9 cellular contexts compared by ENCODE assay signal in the genomic region with DNA sequence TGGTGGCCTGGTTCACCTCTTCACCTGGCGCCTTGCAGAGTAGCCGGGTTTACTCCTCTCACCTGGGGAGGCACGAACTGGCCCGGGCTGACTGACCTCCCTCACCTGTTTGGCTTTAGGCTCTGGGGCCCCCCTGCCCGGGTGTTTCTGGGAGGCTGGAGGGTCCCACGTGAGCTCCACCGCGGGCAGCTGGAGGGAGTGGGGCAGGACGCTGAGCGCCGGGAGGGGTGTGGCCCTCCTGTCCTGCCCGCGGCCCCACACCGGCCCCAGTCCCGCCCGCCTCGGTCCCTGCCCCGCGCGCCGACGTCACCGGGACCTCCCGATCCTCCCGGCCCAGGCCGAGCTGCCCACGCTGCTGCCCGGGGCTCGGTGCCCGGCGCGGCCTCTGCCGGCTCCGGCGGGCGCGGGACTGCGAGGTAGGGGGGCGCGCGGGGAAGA. TPM values are rescaled to one million over a fixed set of nuclear protein-coding genes. Genes with fewer than 3 reads are reported as not detected.
DNase-seq lines count a peak whose midpoint lies in the region; ATAC-seq and TF ChIP-seq lines count a peak whose summit lies in the region.
"Had no signal": no experiment of that assay in that cellular context is flagged by ENCODE, and none has a peak within 500 bp of the region (broad histone marks: within the 10 kb centered on the region; RNA-seq: fewer than 3 reads in every experiment).

A gene with protein sequence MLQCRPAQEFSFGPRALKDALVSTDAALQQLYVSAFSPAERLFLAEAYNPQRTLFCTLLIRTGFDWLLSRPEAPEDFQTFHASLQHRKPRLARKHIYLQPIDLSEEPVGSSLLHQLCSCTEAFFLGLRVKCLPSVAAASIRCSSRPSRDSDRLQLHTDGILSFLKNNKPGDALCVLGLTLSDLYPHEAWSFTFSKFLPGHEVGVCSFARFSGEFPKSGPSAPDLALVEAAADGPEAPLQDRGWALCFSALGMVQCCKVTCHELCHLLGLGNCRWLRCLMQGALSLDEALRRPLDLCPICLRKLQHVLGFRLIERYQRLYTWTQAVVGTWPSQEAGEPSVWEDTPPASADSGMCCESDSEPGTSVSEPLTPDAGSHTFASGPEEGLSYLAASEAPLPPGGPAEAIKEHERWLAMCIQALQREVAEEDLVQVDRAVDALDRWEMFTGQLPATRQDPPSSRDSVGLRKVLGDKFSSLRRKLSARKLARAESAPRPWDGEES (plus strand): TSS at position 322 of the 438 bp plus-strand sequence. CDS start 12,250 bp downstream, outside the sequence.

- H3K36me3 ChIP-seq in kidney epithelial cell (ENCODE audit: control insufficient read depth, insufficient read depth, low read length), result no peaks in the 10 kb centered on the region
- H3K36me3 ChIP-seq: adrenal gland had no signal

- peaks cover 43% of the 10 kb centered on the region for H3K27me3 Mint-ChIP-seq in activated T-cell treated with anti-CD3 and anti-CD28 coated beads, Interleukin-2, amount 50 U/mL, for 72 hours (ENCODE audit: low read depth)
- H3K27me3 Mint-ChIP-seq in type B pancreatic cell, result peaks cover 42% of the 10 kb centered on the region

- no peaks in the 10 kb centered on the region for H3K9me3 Mint-ChIP-seq in activated T-cell treated with anti-CD3 and anti-CD28 coated beads, Interleukin-2, amount 50 U/mL, for 72 hours
- no peaks in the 10 kb centered on the region for H3K9me3 Mint-ChIP-seq in type B pancreatic cell

- TF ChIP-seq CTCF in kidney epithelial cell (IDR thresholded peaks at IDR 0.05; ENCODE audit: insufficient read depth, low read length, poor library complexity, severe bottlenecking) (no peak), type B pancreatic cell (conservative IDR thresholded peaks at IDR 0.05) (no peak)

- ATAC-seq in activated T-cell treated with anti-CD3 and anti-CD28 coated beads, Interleukin-2, amount 50 U/mL, for 72 hours (replicated peaks in 1 of 2), result peak in 1 of 2 donors; percentile 41
- ATAC-seq in HG03095 (IDR thresholded peaks at IDR 0.05; ENCODE audit: unreplicated experiment) (no peak), HG03039 (IDR thresholded peaks at IDR 0.05; ENCODE audit: unreplicated experiment) (no peak)

- H3K36me3 Mint-ChIP-seq in activated T-cell treated with anti-CD3 and anti-CD28 coated beads, Interleukin-2, amount 50 U/mL, for 72 hours (ENCODE audit: insufficient read depth in 2 of 2), result no peaks in the 10 kb centered on the region
- H3K36me3 Mint-ChIP-seq in type B pancreatic cell, result no peaks in the 10 kb centered on the region

- peaks cover 15% of the 10 kb centered on the region for H3K4me1 Mint-ChIP-seq in activated T-cell treated with anti-CD3 and anti-CD28 coated beads, Interleukin-2, amount 50 U/mL, for 72 hours (ENCODE audit: low read depth)
- H3K4me1 Mint-ChIP-seq in type B pancreatic cell (ENCODE audit: unreplicated experiment), result peaks cover 7% of the 10 kb centered on the region

- H3K4me3 Mint-ChIP-seq in activated T-cell treated with anti-CD3 and anti-CD28 coated beads, Interleukin-2, amount 50 U/mL, for 72 hours, result peak within 1 kb of the TSS; percentile 56 to 63
- peak within 1 kb of the TSS; percentile 81 for H3K4me3 Mint-ChIP-seq in type B pancreatic cell

- peak within 1 kb of the TSS; percentile 43 for H3K4me3 ChIP-seq in kidney epithelial cell (ENCODE audit: low read depth, low read length)
- H3K4me3 ChIP-seq: adrenal gland had no signal

- H3K27me3 ChIP-seq in kidney epithelial cell (ENCODE audit: control insufficient read depth, insufficient read depth, low read length), result peaks cover 9% of the 10 kb centered on the region

- no peak for DNase-seq in activated T-cell treated with anti-CD3 and anti-CD28 coated beads, Interleukin-2, amount 50 U/mL, for 72 hours
- DNase-seq in activated T-cell treated with anti-CD3 and anti-CD28 coated beads, Interleukin-2, amount 50 U/mL, for 1 hour, result no peak
- DNase-seq in amniotic stem cell (lab: John Stamatoyannopoulos, UW) (peak; percentile 6), kidney epithelial cell (ENCODE audit: low read depth) (no peak), type B pancreatic cell (ENCODE audit: extremely low spot score, unreplicated experiment) (no peak), HuH-7.5 (ENCODE audit: low spot score) (no peak)

- H3K27ac Mint-ChIP-seq in activated T-cell treated with anti-CD3 and anti-CD28 coated beads, Interleukin-2, amount 50 U/mL, for 72 hours, result no peak within 1 kb of the TSS
- H3K27ac Mint-ChIP-seq in type B pancreatic cell, result peak within 1 kb of the TSS; percentile 36

RNA-seq across cellular contexts. Expression of the gene that starts here (rescaled TPM):
- total RNA-seq in activated T-cell treated with anti-CD3 and anti-CD28 coated beads, Interleukin-2, amount 50 U/mL, for 72 hours, result 1 to 10 TPM in 1 of 2 donors, under 1 TPM in 1; 0.34 to 1.3 TPM
- total RNA-seq in kidney epithelial cell (2.8 and 5.6 TPM in 2 replicates), type B pancreatic cell (ENCODE audit: low replicate concordance) (1.2 and 5.6 TPM in 2 replicates)
